In the genomic region with DNA sequence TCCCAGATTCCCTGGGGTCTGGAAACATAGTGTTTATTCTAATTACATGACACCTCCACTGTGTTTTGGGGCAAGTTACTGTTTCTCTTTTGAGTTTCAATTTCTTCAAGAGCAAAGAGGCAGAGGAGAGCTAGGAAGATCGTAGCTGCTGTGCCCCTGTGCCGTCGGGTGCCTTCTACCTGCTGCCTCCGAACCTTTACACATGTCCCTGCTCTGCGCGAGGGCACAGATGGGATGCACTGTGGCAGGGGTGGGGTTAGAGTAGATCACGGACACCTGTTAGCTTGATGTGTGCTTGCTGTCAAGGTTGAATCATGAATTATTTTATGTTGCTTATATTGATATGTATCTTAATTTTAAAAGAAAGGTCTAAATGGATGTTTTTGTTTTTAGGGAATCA, we compare ENCODE assay signal across 15 cellular contexts.
DNase-seq lines count a peak whose midpoint lies in the region; ATAC-seq and TF ChIP-seq lines count a peak whose summit lies in the region.
"Had no signal": no experiment of that assay in that cellular context is flagged by ENCODE, and none has a peak within 500 bp of the region (broad histone marks: within the 10 kb centered on the region; RNA-seq: fewer than 3 reads in every experiment).

No MANE protein-coding gene starts in this region.

- H3K9me3 Mint-ChIP-seq in osteocyte (ENCODE audit: unreplicated experiment): no peaks in the 10 kb centered on the region
- H3K9me3 Mint-ChIP-seq: CD4-positive, alpha-beta memory T cell had no signal

- no peak overlapping the region for H3K4me2 ChIP-seq in OCI-LY7 (ENCODE audit: low read length)

- CTCF ChIA-PET in OCI-LY7 (lab: Charles Lee; ENCODE audit: unreplicated experiment): no interaction called here

- no TSS peak for BruUV-seq in OCI-LY7 (replicated peaks; lab: Mats Ljungman, UMichigan)

- no peaks in the 10 kb centered on the region for H3K9me2 ChIP-seq in OCI-LY7 (ENCODE audit: insufficient read depth, low read length)

- no peak overlapping the region for H2AFZ ChIP-seq in OCI-LY7 (ENCODE audit: low read length)
- H2AFZ ChIP-seq: GM23248 had no signal

- H3K27me3 Mint-ChIP-seq in osteocyte (ENCODE audit: unreplicated experiment): no peaks in the 10 kb centered on the region
- H3K27me3 Mint-ChIP-seq: CD4-positive, alpha-beta memory T cell had no signal

- TF ChIP-seq CTCF in body of pancreas (IDR thresholded peaks at IDR 0.05) (no peak), osteocyte (IDR thresholded peaks at IDR 0.05) (no peak), OCI-LY7 (conservative IDR thresholded peaks at IDR 0.05; ENCODE audit: low read length) (no peak)

- H3K36me3 ChIP-seq in body of pancreas (replicated peaks in 1 of 2; ENCODE audit: insufficient read depth in 1 of 2, low read depth in 2 of 2) (peaks cover 0 to 1% of the 10 kb centered on the region in 2 donors), OCI-LY7 (ENCODE audit: insufficient read depth, low read length) (peaks cover 87% of the 10 kb centered on the region)

- intact Hi-C loops in body of pancreas (cut with DNase I): no loop called here
- intact Hi-C loops in OCI-LY7 (cut with micrococcal nuclease; ENCODE audit: unreplicated experiment): no loop called here

- peak; percentile 22 for ATAC-seq in body of pancreas
- ATAC-seq: GM12878, HCT116 had no signal

- no peaks in the 10 kb centered on the region for H3K79me2 ChIP-seq in OCI-LY7 (ENCODE audit: insufficient read depth, low read depth, low read length)

- H3K4me3 ChIP-seq in body of pancreas: peak overlapping the region in 1 of 2 donors; percentile 12
- H3K4me3 ChIP-seq in OCI-LY7 (ENCODE audit: low read depth, low read length, poor library complexity, severe bottlenecking): no peak overlapping the region
- H3K4me3 ChIP-seq: GM12878, GM23248 had no signal

- DNase-seq in NCI-H2171 treated with DMSO at 0.1 percent for 48 hours (lab: John Stamatoyannopoulos, UW) (peak; percentile 45), NCI-H2171 (lab: John Stamatoyannopoulos, UW) (no peak), body of pancreas (peak; percentile 23 to 55 (median 31)), osteocyte (ENCODE audit: extremely low spot score, unreplicated experiment) (peak; percentile 10), globus pallidus (ENCODE audit: low spot score) (no peak), OCI-LY7 (ENCODE audit: low spot score) (no peak), epidermal melanocyte (ENCODE audit: insufficient read length, low spot score) (no peak)
- DNase-seq: ACHN; BE2C; CD4-positive, alpha-beta memory T cell; GM23248 had no signal

- peaks cover 51% of the 10 kb centered on the region for H3K36me3 Mint-ChIP-seq in osteocyte (ENCODE audit: unreplicated experiment)

- H3K4me1 ChIP-seq in body of pancreas (peaks cover 35% of the 10 kb centered on the region), OCI-LY7 (ENCODE audit: insufficient read depth, low read length, poor library complexity, severe bottlenecking) (no peaks in the 10 kb centered on the region)

- no peaks in the 10 kb centered on the region for H3K27me3 ChIP-seq in body of pancreas
- H3K27me3 ChIP-seq: BE2C had no signal

- no peak overlapping the region for H3K27ac Mint-ChIP-seq in osteocyte (ENCODE audit: unreplicated experiment)
- H3K27ac Mint-ChIP-seq: CD4-positive, alpha-beta memory T cell had no signal

- H3K27ac ChIP-seq in body of pancreas (peak overlapping the region; percentile 80 to 93 (median 87)), OCI-LY7 (ENCODE audit: low read depth, low read length, poor library complexity, severe bottlenecking) (no peak overlapping the region)
- H3K27ac ChIP-seq: C4-2B, GM23248, HL-60 had no signal

- no peaks in the 10 kb centered on the region for H3K4me1 Mint-ChIP-seq in osteocyte (ENCODE audit: unreplicated experiment)
- H3K4me1 Mint-ChIP-seq: CD4-positive, alpha-beta memory T cell had no signal

- no peaks in the 10 kb centered on the region for H3K9me3 ChIP-seq in body of pancreas
- H3K9me3 ChIP-seq in OCI-LY7 (ENCODE audit: low read length): no peaks in the 10 kb centered on the region
- H3K9me3 ChIP-seq: BE2C had no signal

- TF ChIP-seq POLR2A in body of pancreas (IDR thresholded peaks at IDR 0.05): peak in 2 of 3 donors; percentile 23 to 37

- H3K4me3 Mint-ChIP-seq in osteocyte (ENCODE audit: unreplicated experiment): no peak overlapping the region
- H3K4me3 Mint-ChIP-seq: CD4-positive, alpha-beta memory T cell had no signal

- 37 to 60% methylated on average over 7 of the region's 7 CpGs for WGBS in body of pancreas, 2 donors

- POLR2A ChIA-PET in OCI-LY7 (lab: Charles Lee): no interaction called here

- H4K20me1 ChIP-seq in OCI-LY7 (ENCODE audit: insufficient read depth, low read length): no peaks in the 10 kb centered on the region

Comparison
In these comparisons a context has a peak if more than half of its experiments do, and no peak if none do; other contexts are left out.
1. DNase-seq: peak in NCI-H2171 treated with DMSO at 0.1 percent for 48 hours (single experiment), body of pancreas (4 of 4) and osteocyte (single experiment); none in NCI-H2171 (single experiment), globus pallidus (single experiment), OCI-LY7 (single experiment) and epidermal melanocyte (single experiment).